In the genomic region with DNA sequence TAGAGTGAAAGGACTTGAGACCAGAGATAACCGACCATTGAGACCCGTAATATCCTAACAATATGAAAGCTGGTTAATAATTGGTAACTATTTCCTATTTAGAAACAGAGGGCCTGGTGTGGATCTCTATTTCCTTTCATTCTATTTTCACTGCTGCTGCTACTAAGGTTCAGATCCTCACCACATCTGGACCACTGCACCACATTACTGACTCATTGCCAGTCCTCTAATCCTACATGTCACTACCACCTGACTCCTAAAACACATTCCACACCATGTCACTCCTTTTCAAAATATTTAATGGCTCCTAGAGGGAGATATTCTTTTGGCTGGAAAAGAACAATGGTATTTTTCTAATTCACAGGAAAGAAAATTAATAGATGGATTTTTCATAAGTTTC, we compare ENCODE assay signal across 17 cellular contexts. TPM values are rescaled to one million over a fixed set of nuclear protein-coding genes. Genes with fewer than 3 reads are reported as not detected.
DNase-seq lines count a peak whose midpoint lies in the region; ATAC-seq and TF ChIP-seq lines count a peak whose summit lies in the region.
"Had no signal": no experiment of that assay in that cellular context is flagged by ENCODE, and none has a peak within 500 bp of the region (broad histone marks: within the 10 kb centered on the region; RNA-seq: fewer than 3 reads in every experiment).

No MANE protein-coding gene starts in this region.

- DNase-seq in A172 (ENCODE audit: low spot score) (peak; percentile 76), RKO (ENCODE audit: low spot score) (peak; percentile 43), hepatocyte (ENCODE audit: low spot score) (no peak), GM13977 (ENCODE audit: low spot score) (no peak), SK-N-DZ (ENCODE audit: low spot score) (no peak), SIG-M5 treated with dmso at 0.1 percent for 504 hours (lab: John Stamatoyannopoulos, UW; ENCODE audit: unreplicated experiment) (no peak)
- DNase-seq: ACHN; activated B cell treated with CpG ODN at 0.5 μM for 24 hours; activated naive CD8-positive, alpha-beta T cell treated with anti-CD3 and anti-CD28 coated beads for 36 hours; activated T-cell treated with anti-CD3 and anti-CD28 coated beads for 4 hours; NCI-H1105 treated with DMSO at 0.1 percent for 48 hours; NCI-H345; PC-9; spleen; T-cell had no signal

- no peaks in the 10 kb centered on the region for H3K27me3 ChIP-seq in hepatocyte
- H3K27me3 ChIP-seq: spleen had no signal

- peaks cover 16% of the 10 kb centered on the region for H3K4me1 ChIP-seq in hepatocyte (ENCODE audit: insufficient read depth)

- H3K4me3 ChIP-seq in hepatocyte = no peak overlapping the region
- H3K4me3 ChIP-seq: PC-9, spleen had no signal

- ATAC-seq in GM21737 (IDR thresholded peaks at IDR 0.05; ENCODE audit: unreplicated experiment) (peak; percentile 80), GM21723 (IDR thresholded peaks at IDR 0.05; ENCODE audit: unreplicated experiment) (no peak)
- ATAC-seq: T-cell had no signal

- H3K9me2 ChIP-seq in hepatocyte (replicated peaks; ENCODE audit: insufficient read depth) = no peaks in the 10 kb centered on the region

- peak overlapping the region; percentile 73 for H3K27ac ChIP-seq in hepatocyte
- H3K27ac ChIP-seq: PC-9, spleen had no signal

- H3K9me3 ChIP-seq in hepatocyte (ENCODE audit: low read depth) = no peaks in the 10 kb centered on the region
- H3K9me3 ChIP-seq: spleen had no signal

- no peaks in the 10 kb centered on the region for H3K36me3 ChIP-seq in hepatocyte (replicated peaks; ENCODE audit: insufficient read depth, low read depth)
- H3K36me3 ChIP-seq: spleen had no signal

- TF ChIP-seq CTCF in hepatocyte (IDR thresholded peaks at IDR 0.05; ENCODE audit: poor library complexity) (no peak), GM13977 (IDR thresholded peaks at IDR 0.05; ENCODE audit: extremely low read depth, insufficient read depth, missing control alignments) (no peak)

- H2AFZ ChIP-seq in hepatocyte = no peak overlapping the region
- H2AFZ ChIP-seq: PC-9 had no signal

- in situ Hi-C loops in GM13977 (cut with MboI; ENCODE audit: low pct_unique_long_range_greater_than_20kb, low sequenced_read_pairs, unreplicated experiment) = no loop called here

- H3K79me2 ChIP-seq in hepatocyte = peaks cover 76% of the 10 kb centered on the region

- H3K4me2 ChIP-seq in hepatocyte = no peak overlapping the region
- H3K4me2 ChIP-seq: PC-9 had no signal

- H4K20me1 ChIP-seq in hepatocyte (ENCODE audit: insufficient read depth, poor library complexity, severe bottlenecking) = no peaks in the 10 kb centered on the region

- WGBS in hepatocyte (ENCODE audit: low lambda C conversion rate, missing lambda C conversion rate) = 86% methylated on average over 2 of the region's 2 CpGs

RNA-seq across cellular contexts. Expression of a gene that starts 6.4 kb away (rescaled TPM):
- total RNA-seq in A172 (2014; rRNA removed; shearing (Covaris generic)) = 28.7 and 32.3 TPM in 2 replicates
- total RNA-seq in hepatocyte = 61.6 and 83.4 TPM in 2 replicates
- polyA plus RNA-seq in hepatocyte = 13.2 and 19.4 TPM in 2 replicates
- 13.0 and 22.3 TPM in 2 replicates for polyA plus RNA-seq in SK-N-DZ (2014; cell fraction: cytosol; rRNA removed)
- 17.2 and 21.1 TPM in 2 replicates for polyA plus RNA-seq in SK-N-DZ (2014; cell fraction: nucleus; rRNA removed)

RNA-seq across cellular contexts. Expression of a gene that starts 56.5 kb away (rescaled TPM):
- 1.1 TPM in 1 of 2 replicates, not detected in the other for total RNA-seq in A172 (2014; rRNA removed; shearing (Covaris generic))
- 0.20 and 0.50 TPM in 2 replicates for total RNA-seq in hepatocyte
- 0.44 and 1.3 TPM in 2 replicates for polyA plus RNA-seq in hepatocyte
- polyA plus RNA-seq in SK-N-DZ (2014; cell fraction: cytosol; rRNA removed) = 0.73 and 1.9 TPM in 2 replicates
- 0.15 and 0.83 TPM in 2 replicates for polyA plus RNA-seq in SK-N-DZ (2014; cell fraction: nucleus; rRNA removed)
- total RNA-seq: activated B cell treated with CpG ODN at 0.5 μM for 24 hours; activated naive CD8-positive, alpha-beta T cell treated with anti-CD3 and anti-CD28 coated beads for 36 hours; T-cell had no signal

Comparison
In these comparisons a context has a peak if more than half of its experiments do, and no peak if none do; other contexts are left out.
1. DNase-seq: peak in A172 (single experiment) and RKO (single experiment); none in hepatocyte (single experiment), GM13977 (single experiment), SK-N-DZ (single experiment) and SIG-M5 treated with dmso at 0.1 percent for 504 hours (single experiment).